Comparison of ENCODE assay signal across 8 cellular contexts in genomic region chr1:23578311-23578996, GRCh38. TPM values are rescaled to one million over a fixed set of nuclear protein-coding genes. Genes with fewer than 3 reads are reported as not detected.
DNase-seq lines count a peak whose midpoint lies in the region; ATAC-seq, FAIRE-seq and TF ChIP-seq lines count a peak whose summit lies in the region.

No MANE protein-coding gene starts in this region.

- peaks cover 37% of the 10 kb centered on the region for H3K4me1 ChIP-seq in astrocyte (ENCODE audit: insufficient read depth, low read length)
- peaks cover 6 to 29% of the 10 kb centered on the region in 2 donors for H3K4me1 ChIP-seq in naive thymus-derived CD4-positive, alpha-beta T cell (ENCODE audit: control insufficient read depth in 2 of 2, insufficient read depth in 2 of 2, low read length in 2 of 2)

- no peaks in the 10 kb centered on the region for H3K36me3 ChIP-seq in astrocyte (ENCODE audit: insufficient read depth, low read length)
- H3K36me3 ChIP-seq in naive thymus-derived CD4-positive, alpha-beta T cell (ENCODE audit: control insufficient read depth in 2 of 3, insufficient read depth in 3 of 3, low read length in 3 of 3), result no peaks in the 10 kb centered on the region

- H3K9me3 Mint-ChIP-seq in astrocyte (ENCODE audit: unreplicated experiment), result peaks cover 3% of the 10 kb centered on the region
- peaks cover 0 to 3% (median 0%) of the 10 kb centered on the region in 11 donors for H3K9me3 Mint-ChIP-seq in naive thymus-derived CD4-positive, alpha-beta T cell
- no peaks in the 10 kb centered on the region for H3K9me3 Mint-ChIP-seq in effector memory CD8-positive, alpha-beta T cell

- ATAC-seq in naive thymus-derived CD4-positive, alpha-beta T cell, result no peak
- no peak for ATAC-seq in effector memory CD8-positive, alpha-beta T cell (replicated peaks)

- no peak overlapping the region for H2AFZ ChIP-seq in astrocyte (ENCODE audit: low read depth, low read length)

- no peaks in the 10 kb centered on the region for H4K20me1 ChIP-seq in astrocyte (ENCODE audit: insufficient read depth, low read length)

- CTCF ChIA-PET in naive thymus-derived CD4-positive, alpha-beta T cell (lab: Charles Lee), result interaction anchor here (1.2 to 1.8 kb wide), 3 partner anchors 14 to 36 kb away, joined by 3 to 5 read pairs (median 3); no protein-coding TSS in a partner anchor

- TF ChIP-seq CTCF in 22Rv1 (IDR thresholded peaks at IDR 0.05) (no peak), astrocyte (IDR thresholded peaks at IDR 0.05; ENCODE audit: insufficient read depth, low read depth, low read length) (no peak)

- peaks cover 40% of the 10 kb centered on the region for H3K4me1 Mint-ChIP-seq in astrocyte (ENCODE audit: low read depth, unreplicated experiment)
- H3K4me1 Mint-ChIP-seq in naive thymus-derived CD4-positive, alpha-beta T cell, result peaks cover 12 to 65% (median 53%) of the 10 kb centered on the region in 7 donors
- H3K4me1 Mint-ChIP-seq in effector memory CD8-positive, alpha-beta T cell (ENCODE audit: low read depth in 2 of 2), result peaks cover 3 to 4% of the 10 kb centered on the region in 2 donors

- H3K27ac Mint-ChIP-seq in astrocyte (ENCODE audit: unreplicated experiment), result peak overlapping the region; percentile 75
- peak overlapping the region; percentile 22 to 88 (median 68) for H3K27ac Mint-ChIP-seq in naive thymus-derived CD4-positive, alpha-beta T cell
- H3K27ac Mint-ChIP-seq in effector memory CD8-positive, alpha-beta T cell, result no peak overlapping the region

- peak overlapping the region; percentile 78 for H3K9ac ChIP-seq in astrocyte (ENCODE audit: low read length)

- no peak overlapping the region for H3K4me3 ChIP-seq in astrocyte (ENCODE audit: insufficient read depth, low read depth, low read length)
- no peak overlapping the region for H3K4me3 ChIP-seq in naive thymus-derived CD4-positive, alpha-beta T cell (ENCODE audit: low read length)

- H3K79me2 ChIP-seq in astrocyte (ENCODE audit: insufficient read depth, low read length), result no peaks in the 10 kb centered on the region

- H3K27me3 Mint-ChIP-seq in astrocyte (ENCODE audit: low read depth, unreplicated experiment), result no peaks in the 10 kb centered on the region
- no peaks in the 10 kb centered on the region for H3K27me3 Mint-ChIP-seq in naive thymus-derived CD4-positive, alpha-beta T cell
- H3K27me3 Mint-ChIP-seq in effector memory CD8-positive, alpha-beta T cell, result no peaks in the 10 kb centered on the region

- DNase-seq in GM19239 (ENCODE audit: insufficient read length, low spot score), result no peak
- no peak for DNase-seq in astrocyte (ENCODE audit: low read depth)
- no peak for DNase-seq in naive thymus-derived CD4-positive, alpha-beta T cell
- no peak for DNase-seq in effector memory CD8-positive, alpha-beta T cell
- DNase-seq in stimulated activated naive CD4-positive, alpha-beta T cell (lab: John Stamatoyannopoulos, UW), result no peak
- DNase-seq in stimulated activated CD8-positive, alpha-beta memory T cell treated with anti-CD3 and anti-CD28 coated beads, Interleukin-4, amount 100 ng/mL, for 48 hours, result no peak
- DNase-seq in NOMO-1 (lab: John Stamatoyannopoulos, UW; ENCODE audit: unreplicated experiment in 2 of 2), result no peak

- POLR2A ChIA-PET in naive thymus-derived CD4-positive, alpha-beta T cell (lab: Charles Lee), result interaction anchor here (2.0 to 57.7 kb wide), 4 partner anchors 17 to 41 kb away, joined by 10 to 1267 read pairs (median 40); partner anchors contain the start of gene ID3

- no peaks in the 10 kb centered on the region for H3K27me3 ChIP-seq in astrocyte (ENCODE audit: insufficient read depth, low read length)
- H3K27me3 ChIP-seq in naive thymus-derived CD4-positive, alpha-beta T cell (ENCODE audit: control insufficient read depth in 2 of 2, insufficient read depth in 2 of 2, low read length in 2 of 2), result no peaks in the 10 kb centered on the region

- intact Hi-C loops in naive thymus-derived CD4-positive, alpha-beta T cell (cut with micrococcal nuclease), result loop anchor here in 1 of 2 donors (2.0 kb wide), 1 partner anchor 22 kb away; no protein-coding TSS in a partner anchor

- H3K27ac ChIP-seq in 22Rv1, result 0 out of 2 replicates have a peak overlapping the region, but pooled peaks have one; percentile 28
- H3K27ac ChIP-seq in astrocyte (ENCODE audit: low read depth, low read length), result peak overlapping the region; percentile 97
- H3K27ac ChIP-seq in naive thymus-derived CD4-positive, alpha-beta T cell (ENCODE audit: low read depth, low read length), result peak overlapping the region; percentile 59

- H3K9me3 ChIP-seq in astrocyte (ENCODE audit: insufficient read depth, low read depth, low read length), result no peaks in the 10 kb centered on the region
- no peaks in the 10 kb centered on the region for H3K9me3 ChIP-seq in naive thymus-derived CD4-positive, alpha-beta T cell (ENCODE audit: control insufficient read depth in 2 of 3, low read length in 3 of 3)

- FAIRE-seq in GM19239 (lab: Jason Lieb, UNC), result peak; percentile 70
- no peak for FAIRE-seq in astrocyte (lab: Jason Lieb, UNC)

- H3K4me3 Mint-ChIP-seq in astrocyte (ENCODE audit: unreplicated experiment), result no peak overlapping the region
- H3K4me3 Mint-ChIP-seq in naive thymus-derived CD4-positive, alpha-beta T cell, result peak overlapping the region; percentile 18 to 65 (median 52)
- H3K4me3 Mint-ChIP-seq in effector memory CD8-positive, alpha-beta T cell, result no peak overlapping the region

- peak overlapping the region; percentile 84 for H3K4me2 ChIP-seq in astrocyte (ENCODE audit: low read length)

- H3K36me3 Mint-ChIP-seq in astrocyte (ENCODE audit: low read depth, unreplicated experiment), result no peaks in the 10 kb centered on the region
- H3K36me3 Mint-ChIP-seq in naive thymus-derived CD4-positive, alpha-beta T cell, result no peaks in the 10 kb centered on the region
- no peaks in the 10 kb centered on the region for H3K36me3 Mint-ChIP-seq in effector memory CD8-positive, alpha-beta T cell (ENCODE audit: insufficient read depth)

RNA-seq across cellular contexts. Expression of gene ID3, which starts 19.2 kb away (rescaled TPM):
- total RNA-seq in astrocyte, result 91.4 and 94.3 TPM in 2 replicates
- total RNA-seq in naive thymus-derived CD4-positive, alpha-beta T cell, result 10 to 100 TPM; 14.8 to 89.4 (median 34.1) TPM
- polyA plus RNA-seq in naive thymus-derived CD4-positive, alpha-beta T cell, result 10 to 100 TPM; 13.0 to 28.3 TPM

RNA-seq across cellular contexts. Expression of gene E2F2, which starts 47.4 kb away (rescaled TPM):
- 0.11 TPM in 1 of 2 replicates, not detected in the other for total RNA-seq in astrocyte
- total RNA-seq in naive thymus-derived CD4-positive, alpha-beta T cell, result 10 to 100 TPM in 1 of 5 experiments, 1 to 10 TPM in 1, under 1 TPM in 2, not detected in 1; 0.14 to 65.7 (median 2.5) TPM
- not detected for polyA plus RNA-seq in naive thymus-derived CD4-positive, alpha-beta T cell

Comparison
In these comparisons a context has a peak if more than half of its experiments do, and no peak if none do; other contexts are left out.
1. H3K27ac ChIP-seq: peak in every context shown above with its lines; median percentile 97 in astrocyte; 59 in naive thymus-derived CD4-positive, alpha-beta T cell; 28 in 22Rv1.
2. H3K27ac Mint-ChIP-seq: peak in astrocyte (single experiment) and naive thymus-derived CD4-positive, alpha-beta T cell (9 of 9); none in effector memory CD8-positive, alpha-beta T cell (0 of 2).
3. H3K4me3 Mint-ChIP-seq: peak in naive thymus-derived CD4-positive, alpha-beta T cell (10 of 10); none in astrocyte (single experiment) and effector memory CD8-positive, alpha-beta T cell (0 of 2).